Comparison of ENCODE assay signal across 16 cellular contexts in the genomic region with DNA sequence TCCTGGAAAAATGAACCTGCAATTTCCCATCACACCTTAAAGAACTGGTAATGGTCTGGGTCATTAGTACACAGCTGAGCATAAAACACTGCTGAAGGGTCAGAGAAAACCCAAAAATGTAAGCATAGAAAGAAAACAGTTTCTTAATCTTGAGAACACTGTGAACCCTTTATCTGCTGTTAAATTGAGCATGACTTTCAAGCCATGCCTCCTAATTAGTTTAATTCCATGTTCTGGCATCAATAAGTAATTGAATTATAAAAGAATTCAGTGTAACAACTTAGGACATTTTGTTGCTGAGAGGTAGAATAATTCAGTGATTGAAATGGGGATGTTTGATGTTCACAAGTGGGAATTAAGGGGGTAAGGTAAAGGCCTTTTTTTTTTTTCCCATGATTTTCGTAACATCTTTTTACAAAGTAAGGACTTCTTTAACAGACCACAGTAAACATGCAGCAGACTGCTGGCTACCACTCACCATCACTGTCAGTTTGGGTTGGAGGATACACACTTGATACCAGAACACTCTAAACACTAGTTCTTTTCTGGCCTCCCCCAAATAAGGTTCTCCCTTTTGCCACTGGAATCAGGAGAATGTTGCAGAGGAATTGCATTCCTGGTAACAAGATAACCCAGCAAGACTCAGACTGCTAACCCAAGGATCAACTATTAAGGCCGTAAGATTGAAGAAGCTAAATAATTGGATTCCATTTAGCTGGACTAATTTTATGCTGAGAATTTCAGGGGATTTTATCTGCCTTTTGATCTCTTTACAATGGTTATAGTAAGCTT. TPM values are rescaled to one million over a fixed set of nuclear protein-coding genes. Genes with fewer than 3 reads are reported as not detected.
DNase-seq lines count a peak whose midpoint lies in the region; ATAC-seq, FAIRE-seq and TF ChIP-seq lines count a peak whose summit lies in the region.
"Had no signal": no experiment of that assay in that cellular context is flagged by ENCODE, and none has a peak within 500 bp of the region (broad histone marks: within the 10 kb centered on the region; RNA-seq: fewer than 3 reads in every experiment).

No MANE protein-coding gene starts in this region.

- no peak overlapping the region for H2BK15ac ChIP-seq in mesendoderm (replicated peaks; ENCODE audit: low read depth)

- peaks cover 38% of the 10 kb centered on the region for H3K36me3 Mint-ChIP-seq in activated T-cell treated with anti-CD3 and anti-CD28 coated beads, Interleukin-2, amount 50 U/mL, for 4 hours (ENCODE audit: insufficient read depth)
- H3K36me3 Mint-ChIP-seq in astrocyte (ENCODE audit: low read depth, unreplicated experiment), result peaks cover 23% of the 10 kb centered on the region

- peak overlapping the region; percentile 6 for H3K27ac Mint-ChIP-seq in astrocyte (ENCODE audit: unreplicated experiment)
- H3K27ac Mint-ChIP-seq: activated naive CD4-positive, alpha-beta T cell treated with anti-CD3 and anti-CD28 coated beads for 36 hours had no signal

- H3K36me3 ChIP-seq in astrocyte (ENCODE audit: insufficient read depth, low read length), result no peaks in the 10 kb centered on the region
- peaks cover 1% of the 10 kb centered on the region for H3K36me3 ChIP-seq in mesendoderm (ENCODE audit: control insufficient read depth, insufficient read depth, low read length)
- peaks cover under 1% of the 10 kb centered on the region for H3K36me3 ChIP-seq in smooth muscle cell (ENCODE audit: low read depth)

- no peaks in the 10 kb centered on the region for H3K9me3 ChIP-seq in astrocyte (ENCODE audit: insufficient read depth, low read depth, low read length)
- no peaks in the 10 kb centered on the region for H3K9me3 ChIP-seq in smooth muscle cell (replicated peaks; ENCODE audit: low read depth)
- H3K9me3 ChIP-seq: gastrocnemius medialis, HAP-1, neutrophil, upper lobe of left lung had no signal

- H3K56ac ChIP-seq in mesendoderm (ENCODE audit: low read length), result no peak overlapping the region

- no peak overlapping the region for H4K5ac ChIP-seq in mesendoderm (ENCODE audit: low read length)

- H4K8ac ChIP-seq in mesendoderm (ENCODE audit: low read depth, low read length), result no peak overlapping the region

- H3K27me3 ChIP-seq in astrocyte (ENCODE audit: insufficient read depth, low read length) (no peaks in the 10 kb centered on the region), mesendoderm (ENCODE audit: insufficient read depth, low read length, poor library complexity) (no peaks in the 10 kb centered on the region), smooth muscle cell (ENCODE audit: low read depth) (no peaks in the 10 kb centered on the region)
- H3K27me3 ChIP-seq: gastrocnemius medialis, upper lobe of left lung had no signal

- no peak overlapping the region for H3K23ac ChIP-seq in mesendoderm (ENCODE audit: low read length)

- no peak overlapping the region for H3K18ac ChIP-seq in mesendoderm (ENCODE audit: low read length)

- no peak overlapping the region for H3K4ac ChIP-seq in mesendoderm (ENCODE audit: low read depth, low read length)

- H3K4me2 ChIP-seq in astrocyte (ENCODE audit: low read length) (no peak overlapping the region), mesendoderm (ENCODE audit: low read length) (no peak overlapping the region), smooth muscle cell (peak overlapping the region; percentile 52)

- no peak for FAIRE-seq in astrocyte (lab: Jason Lieb, UNC)
- FAIRE-seq: A204.1, RCC 7860 had no signal

- WGBS in mesendoderm (ENCODE audit: extremely low coverage, insufficient coverage, low lambda C conversion rate), result no CpG with 5 or more reads among the region's 2 CpGs
- 21% methylated on average over 2 of the region's 2 CpGs for WGBS in smooth muscle cell (ENCODE audit: low lambda C conversion rate)

- peak overlapping the region; percentile 26 for H3K4me3 Mint-ChIP-seq in activated T-cell treated with anti-CD3 and anti-CD28 coated beads, Interleukin-2, amount 50 U/mL, for 4 hours
- H3K4me3 Mint-ChIP-seq in astrocyte (ENCODE audit: unreplicated experiment), result peak overlapping the region; percentile 57
- H3K4me3 Mint-ChIP-seq: activated naive CD4-positive, alpha-beta T cell treated with anti-CD3 and anti-CD28 coated beads for 36 hours had no signal

- H2BK5ac ChIP-seq in mesendoderm (ENCODE audit: low read length), result no peak overlapping the region

- no peak overlapping the region for H2BK120ac ChIP-seq in mesendoderm (ENCODE audit: low read depth, low read length)

- H3K4me1 Mint-ChIP-seq in activated T-cell treated with anti-CD3 and anti-CD28 coated beads, Interleukin-2, amount 50 U/mL, for 4 hours (ENCODE audit: low read depth), result peaks cover 58% of the 10 kb centered on the region
- peaks cover 24% of the 10 kb centered on the region for H3K4me1 Mint-ChIP-seq in astrocyte (ENCODE audit: low read depth, unreplicated experiment)

- no peak for DNase-seq in activated T-cell treated with anti-CD3 and anti-CD28 coated beads, Interleukin-2, amount 50 U/mL, for 4 hours
- no peak for DNase-seq in activated T-cell treated with anti-CD3 and anti-CD28 coated beads for 4 hours
- peak; percentile 61 for DNase-seq in astrocyte (ENCODE audit: low read depth)
- peak; percentile 71 for DNase-seq in mesendoderm
- DNase-seq in smooth muscle cell (lab: John Stamatoyannopoulos, UW; ENCODE audit: unreplicated experiment), result no peak
- DNase-seq in NCI-H774 (lab: John Stamatoyannopoulos, UW), result no peak
- DNase-seq in SKM-1 (lab: John Stamatoyannopoulos, UW; ENCODE audit: unreplicated experiment), result no peak
- DNase-seq: activated naive CD4-positive, alpha-beta T cell treated with anti-CD3 and anti-CD28 coated beads for 36 hours; gastrocnemius medialis; upper lobe of left lung had no signal

- H3F3A ChIP-seq in smooth muscle cell (ENCODE audit: low read depth), result no peaks in the 10 kb centered on the region

- H2AFZ ChIP-seq in astrocyte (ENCODE audit: low read depth, low read length) (no peak overlapping the region), smooth muscle cell (ENCODE audit: low read depth) (no peak overlapping the region)

- peaks cover 31% of the 10 kb centered on the region for H4K20me1 ChIP-seq in astrocyte (ENCODE audit: insufficient read depth, low read length)
- H4K20me1 ChIP-seq in smooth muscle cell (ENCODE audit: low read depth), result peaks cover 36% of the 10 kb centered on the region

- TF ChIP-seq CTCF in astrocyte (IDR thresholded peaks at IDR 0.05; ENCODE audit: insufficient read depth, low read depth, low read length), result no peak
- no peak for TF ChIP-seq CTCF in smooth muscle cell (IDR thresholded peaks at IDR 0.05; ENCODE audit: borderline replicate concordance, insufficient read depth, poor library complexity, severe bottlenecking)

- H3K9me3 Mint-ChIP-seq in activated T-cell treated with anti-CD3 and anti-CD28 coated beads, Interleukin-2, amount 50 U/mL, for 4 hours, result peaks cover 10% of the 10 kb centered on the region
- no peaks in the 10 kb centered on the region for H3K9me3 Mint-ChIP-seq in astrocyte (ENCODE audit: unreplicated experiment)

- H3K27ac ChIP-seq in astrocyte (ENCODE audit: low read depth, low read length) (no peak overlapping the region), mesendoderm (ENCODE audit: low read depth, low read length) (no peak overlapping the region), smooth muscle cell (ENCODE audit: low read depth) (peak overlapping the region; percentile 21)
- H3K27ac ChIP-seq: neutrophil, upper lobe of left lung had no signal

- H2AK5ac ChIP-seq in mesendoderm (ENCODE audit: low read length), result no peak overlapping the region

- peaks cover 10% of the 10 kb centered on the region for H3K79me1 ChIP-seq in mesendoderm (ENCODE audit: low read length)

- no peaks in the 10 kb centered on the region for H3K27me3 Mint-ChIP-seq in activated T-cell treated with anti-CD3 and anti-CD28 coated beads, Interleukin-2, amount 50 U/mL, for 4 hours (ENCODE audit: low read depth)
- H3K27me3 Mint-ChIP-seq in astrocyte (ENCODE audit: low read depth, unreplicated experiment), result no peaks in the 10 kb centered on the region

- H3K4me1 ChIP-seq in astrocyte (ENCODE audit: insufficient read depth, low read length) (peaks cover 8% of the 10 kb centered on the region), mesendoderm (ENCODE audit: control insufficient read depth, low read depth, low read length) (peaks cover 8% of the 10 kb centered on the region), smooth muscle cell (ENCODE audit: low read depth) (peaks cover 41% of the 10 kb centered on the region)

- H3K4me3 ChIP-seq in astrocyte (ENCODE audit: insufficient read depth, low read depth, low read length) (no peak overlapping the region), mesendoderm (ENCODE audit: low read length) (no peak overlapping the region), smooth muscle cell (no peak overlapping the region)
- H3K4me3 ChIP-seq: gastrocnemius medialis, HAP-1, lung, upper lobe of left lung had no signal

- peaks cover 56% of the 10 kb centered on the region for H3K79me2 ChIP-seq in astrocyte (ENCODE audit: insufficient read depth, low read length)
- peaks cover 5% of the 10 kb centered on the region for H3K79me2 ChIP-seq in mesendoderm (ENCODE audit: control insufficient read depth, insufficient read depth, low read length)
- peaks cover 52% of the 10 kb centered on the region for H3K79me2 ChIP-seq in smooth muscle cell (ENCODE audit: low read depth)

- no peak for ATAC-seq in activated T-cell treated with anti-CD3 and anti-CD28 coated beads, Interleukin-2, amount 50 U/mL, for 4 hours
- ATAC-seq in GM18907 (IDR thresholded peaks at IDR 0.05; ENCODE audit: unreplicated experiment), result no peak
- ATAC-seq: gastrocnemius medialis had no signal

- no peak overlapping the region for H3K9ac ChIP-seq in astrocyte (ENCODE audit: low read length)
- no peak overlapping the region for H3K9ac ChIP-seq in mesendoderm (ENCODE audit: low read length)
- H3K9ac ChIP-seq in smooth muscle cell (ENCODE audit: low read depth), result no peak overlapping the region

RNA-seq across cellular contexts. Expression of gene RWDD3, which starts 3.0 kb away (rescaled TPM):
- total RNA-seq in activated T-cell treated with anti-CD3 and anti-CD28 coated beads, Interleukin-2, amount 50 U/mL, for 4 hours, result 1 to 10 TPM; 6.6 to 7.5 (median 7.1) TPM
- total RNA-seq in astrocyte, result 20.0 and 22.2 TPM in 2 replicates
- 21.3 TPM for polyA plus RNA-seq in mesendoderm (2013, experiment 1 of 2)
- polyA plus RNA-seq in mesendoderm (2013, experiment 2 of 2), result 18.0 TPM
- 24.4 and 28.2 TPM in 2 replicates for total RNA-seq in smooth muscle cell
- polyA plus RNA-seq in smooth muscle cell, result 21.5 and 22.2 TPM in 2 replicates

Comparison
In these comparisons a context has a peak if more than half of its experiments do, and no peak if none do; other contexts are left out.
1. DNase-seq: peak in astrocyte (single experiment) and mesendoderm (single experiment); none in activated T-cell treated with anti-CD3 and anti-CD28 coated beads, Interleukin-2, amount 50 U/mL, for 4 hours (single experiment), activated T-cell treated with anti-CD3 and anti-CD28 coated beads for 4 hours (single experiment), smooth muscle cell (single experiment), NCI-H774 (single experiment) and SKM-1 (single experiment).